24 cellular contexts compared by ENCODE assay signal in genomic region chr17:81844887-81845286, GRCh38. TPM values are rescaled to one million over a fixed set of nuclear protein-coding genes. Genes with fewer than 3 reads are reported as not detected.
A peak's percentile ranks its signal among the peaks of the same experiment; 100 is the strongest.
DNase-seq lines count a peak whose midpoint lies in the region; ATAC-seq, FAIRE-seq and TF ChIP-seq lines count a peak whose summit lies in the region.
"Had no signal": no experiment of that assay in that cellular context is flagged by ENCODE, and none has a peak within 500 bp of the region (broad histone marks: within the 10 kb centered on the region; RNA-seq: fewer than 3 reads in every experiment).

No MANE protein-coding gene starts in this region.

- H3K27ac Mint-ChIP-seq in dendritic cell treated with granulocyte-macrophage colony-stimulating factor and Interleukin-4, amounts not matched to agents 40 ng/mL and 50 ng/mL, for 4 days, result peak overlapping the region; percentile 52
- peak overlapping the region; percentile 72 for H3K27ac Mint-ChIP-seq in stimulated activated naive B cell treated with anti-CD40 and anti-IgM and Interleukin-4, amounts not matched to agents 10 μg/mL and 1 μg/mL and 100 μg/mL, for 72 hours
- H3K27ac Mint-ChIP-seq in T-helper 2 cell treated with Interferon-gamma antibody and Interleukin-4, amounts not matched to agents 5 μg/mL and 100 μg/mL, for 36 hours, result no peak overlapping the region
- H3K27ac Mint-ChIP-seq: CD4-positive, alpha-beta T cell had no signal

- H3K4me3 Mint-ChIP-seq in dendritic cell treated with granulocyte-macrophage colony-stimulating factor and Interleukin-4, amounts not matched to agents 40 ng/mL and 50 ng/mL, for 4 days, result no peak overlapping the region
- no peak overlapping the region for H3K4me3 Mint-ChIP-seq in stimulated activated naive B cell treated with anti-CD40 and anti-IgM and Interleukin-4, amounts not matched to agents 10 μg/mL and 1 μg/mL and 100 μg/mL, for 72 hours
- no peak overlapping the region for H3K4me3 Mint-ChIP-seq in T-helper 2 cell treated with Interferon-gamma antibody and Interleukin-4, amounts not matched to agents 5 μg/mL and 100 μg/mL, for 36 hours
- H3K4me3 Mint-ChIP-seq: CD4-positive, alpha-beta T cell had no signal

- WGBS in HepG2 (ENCODE audit: low lambda C conversion rate), result 96% methylated on average over 13 of the region's 13 CpGs
- 93% methylated on average over 5 of the region's 13 CpGs for WGBS in right lobe of liver (ENCODE audit: insufficient coverage, low coverage, low lambda C conversion rate, missing lambda C conversion rate)

- no peaks in the 10 kb centered on the region for H3K79me2 ChIP-seq in HepG2 (ENCODE audit: insufficient read depth, low read length)

- intact Hi-C loops in HepG2 (cut with micrococcal nuclease; ENCODE audit: unreplicated experiment), result no loop called here
- intact Hi-C loops in right lobe of liver (cut with DNase I), result no loop called here
- intact Hi-C loops in dendritic cell treated with granulocyte-macrophage colony-stimulating factor and Interleukin-4, amounts not matched to agents 40 ng/mL and 50 ng/mL, for 4 days (cut with micrococcal nuclease), result no loop called here

- in situ Hi-C loops in HepG2 (cut with HindIII; ENCODE audit: extremely low pct_ligation_motif_present, low pct_unique_long_range_greater_than_20kb), result no loop called here

- TF ChIP-seq POLR2A in HepG2 (IDR thresholded peaks at IDR 0.05; ENCODE audit: insufficient read depth in 1 of 2, low read depth in 2 of 2, low read length in 2 of 2) (peak in 1 of 2 experiments; percentile 25; a peak in 2 of 4 replicates), right lobe of liver (IDR thresholded peaks at IDR 0.05) (no peak)

- peaks cover 31% of the 10 kb centered on the region for H3K4me1 Mint-ChIP-seq in dendritic cell treated with granulocyte-macrophage colony-stimulating factor and Interleukin-4, amounts not matched to agents 40 ng/mL and 50 ng/mL, for 4 days (ENCODE audit: low read depth)
- peaks cover 0 to 2% of the 10 kb centered on the region in 2 donors for H3K4me1 Mint-ChIP-seq in stimulated activated naive B cell treated with anti-CD40 and anti-IgM and Interleukin-4, amounts not matched to agents 10 μg/mL and 1 μg/mL and 100 μg/mL, for 72 hours
- H3K4me1 Mint-ChIP-seq in T-helper 2 cell treated with Interferon-gamma antibody and Interleukin-4, amounts not matched to agents 5 μg/mL and 100 μg/mL, for 36 hours (ENCODE audit: low read depth), result no peaks in the 10 kb centered on the region

- peaks cover 15% of the 10 kb centered on the region for H3K4me1 ChIP-seq in HepG2 (ENCODE audit: insufficient read depth, low read length)
- peaks cover 0 to 22% (median 0%) of the 10 kb centered on the region in 4 donors for H3K4me1 ChIP-seq in right lobe of liver

- H3K4me3 ChIP-seq in HepG2 (replicated peaks in 1 of 3; ENCODE audit: insufficient read depth in 1 of 3, low read depth in 2 of 3, low read length in 3 of 3), result no peak overlapping the region
- H3K4me3 ChIP-seq in right lobe of liver, result no peak overlapping the region
- H3K4me3 ChIP-seq: BLaER1 had no signal

- H3K4me2 ChIP-seq in HepG2 (ENCODE audit: low read depth, low read length), result no peak overlapping the region
- H3K4me2 ChIP-seq: BLaER1, KMS-11 had no signal

- POLR2A ChIA-PET in HepG2 (lab: Yijun Ruan, JAX), result interaction anchor here (1.3 to 1.7 kb wide), 3 partner anchors 14 to 23 kb away, joined by 5 to 7 read pairs (median 5); partner anchors contain the start of gene P4HB

- peaks cover 39 to 63% of the 10 kb centered on the region in 2 experiments for H3K36me3 ChIP-seq in HepG2 (replicated peaks in 1 of 2; ENCODE audit: control insufficient read depth in 1 of 2, insufficient read depth in 2 of 2, low read length in 2 of 2)
- H3K36me3 ChIP-seq in right lobe of liver, result peaks cover 9 to 68% (median 45%) of the 10 kb centered on the region in 4 donors

- ATAC-seq in HepG2 (no peak), right lobe of liver (no peak), HG02610 (IDR thresholded peaks at IDR 0.05; ENCODE audit: unreplicated experiment) (no peak)
- ATAC-seq in stimulated activated naive B cell treated with anti-CD40 and anti-IgM and Interleukin-4, amounts not matched to agents 10 μg/mL and 1 μg/mL and 100 μg/mL, for 72 hours (replicated peaks), result no peak

- CTCF ChIA-PET in HepG2 (lab: Yijun Ruan, JAX; ENCODE audit: low intra/inter-chr PET ratio, low total read pairs), result no interaction called here

- DNase-seq in HepG2 (ENCODE audit: low spot score) (no peak), right lobe of liver (no peak)
- no peak for DNase-seq in stimulated activated naive B cell treated with anti-CD40 and anti-IgM and Interleukin-4, amounts not matched to agents 10 μg/mL and 1 μg/mL and 100 μg/mL, for 72 hours
- no peak for DNase-seq in T-helper 2 cell treated with Interferon-gamma antibody and Interleukin-4, amounts not matched to agents 5 μg/mL and 100 μg/mL, for 36 hours (ENCODE audit: low spot score)
- DNase-seq: CD4-positive, alpha-beta T cell; DMS53; IMR-90; NCI-H1048; NCI-H1417; NCI-H1694; NCI-H2029 treated with DMSO at 0.1 percent for 48 hours; NCI-H526 treated with DMSO at 0.1 percent for 48 hours; SHP77 treated with DMSO at 0.1 percent for 48 hours had no signal

- BruUV-seq in HepG2 (replicated peaks; lab: Mats Ljungman, UMichigan), result no TSS peak

- TF ChIP-seq EP300 in HepG2 (IDR thresholded peaks at IDR 0.05; ENCODE audit: low read depth in 2 of 2, low read length in 2 of 2), result no peak
- TF ChIP-seq EP300 in HepG2 (CRISPR knock-in tag; IDR thresholded peaks at IDR 0.05; ENCODE audit: borderline replicate concordance), result no peak

- no peaks in the 10 kb centered on the region for H3K27me3 Mint-ChIP-seq in dendritic cell treated with granulocyte-macrophage colony-stimulating factor and Interleukin-4, amounts not matched to agents 40 ng/mL and 50 ng/mL, for 4 days
- no peaks in the 10 kb centered on the region for H3K27me3 Mint-ChIP-seq in stimulated activated naive B cell treated with anti-CD40 and anti-IgM and Interleukin-4, amounts not matched to agents 10 μg/mL and 1 μg/mL and 100 μg/mL, for 72 hours
- H3K27me3 Mint-ChIP-seq in T-helper 2 cell treated with Interferon-gamma antibody and Interleukin-4, amounts not matched to agents 5 μg/mL and 100 μg/mL, for 36 hours (ENCODE audit: low read depth), result no peaks in the 10 kb centered on the region
- H3K27me3 Mint-ChIP-seq: CD4-positive, alpha-beta T cell had no signal

- H3K36me3 Mint-ChIP-seq in dendritic cell treated with granulocyte-macrophage colony-stimulating factor and Interleukin-4, amounts not matched to agents 40 ng/mL and 50 ng/mL, for 4 days (ENCODE audit: low read depth), result peaks cover 78% of the 10 kb centered on the region
- H3K36me3 Mint-ChIP-seq in stimulated activated naive B cell treated with anti-CD40 and anti-IgM and Interleukin-4, amounts not matched to agents 10 μg/mL and 1 μg/mL and 100 μg/mL, for 72 hours, result peaks cover 40 to 47% of the 10 kb centered on the region in 2 donors
- H3K36me3 Mint-ChIP-seq in T-helper 2 cell treated with Interferon-gamma antibody and Interleukin-4, amounts not matched to agents 5 μg/mL and 100 μg/mL, for 36 hours (ENCODE audit: low read depth), result peaks cover 32% of the 10 kb centered on the region

- H3K9me3 Mint-ChIP-seq in dendritic cell treated with granulocyte-macrophage colony-stimulating factor and Interleukin-4, amounts not matched to agents 40 ng/mL and 50 ng/mL, for 4 days, result no peaks in the 10 kb centered on the region
- no peaks in the 10 kb centered on the region for H3K9me3 Mint-ChIP-seq in stimulated activated naive B cell treated with anti-CD40 and anti-IgM and Interleukin-4, amounts not matched to agents 10 μg/mL and 1 μg/mL and 100 μg/mL, for 72 hours
- no peaks in the 10 kb centered on the region for H3K9me3 Mint-ChIP-seq in T-helper 2 cell treated with Interferon-gamma antibody and Interleukin-4, amounts not matched to agents 5 μg/mL and 100 μg/mL, for 36 hours
- H3K9me3 Mint-ChIP-seq: CD4-positive, alpha-beta T cell had no signal

- H3K27ac ChIP-seq in HepG2 (ENCODE audit: extremely low read length, insufficient read depth, low read length) (no peak overlapping the region), right lobe of liver (no peak overlapping the region)
- H3K27ac ChIP-seq: BLaER1, KMS-11 had no signal

- no peak for FAIRE-seq in HepG2 (lab: Jason Lieb, UNC)
- FAIRE-seq: A204.1, GM18507, H54 had no signal

- no peak overlapping the region for H3K9ac ChIP-seq in HepG2 (ENCODE audit: insufficient read depth, low read depth, low read length)
- H3K9ac ChIP-seq: BLaER1, KMS-11 had no signal

- TF ChIP-seq RAD21 in HepG2 (CRISPR knock-in tag; IDR thresholded peaks at IDR 0.05), result 0 out of 2 replicates have a peak, but pooled peaks have one; percentile 12

- H3K27me3 ChIP-seq in HepG2 (ENCODE audit: control insufficient read depth in 1 of 2, insufficient read depth in 2 of 2, low read length in 2 of 2), result no peaks in the 10 kb centered on the region
- no peaks in the 10 kb centered on the region for H3K27me3 ChIP-seq in right lobe of liver
- H3K27me3 ChIP-seq: BLaER1 had no signal

- H3K9me3 ChIP-seq in HepG2 (ENCODE audit: low read length) (no peaks in the 10 kb centered on the region), right lobe of liver (no peaks in the 10 kb centered on the region)
- H3K9me3 ChIP-seq: BLaER1 had no signal

- TF ChIP-seq CTCF in HepG2 (CRISPR knock-in tag; IDR thresholded peaks at IDR 0.05), result no peak
- TF ChIP-seq CTCF in right lobe of liver (IDR thresholded peaks at IDR 0.05), result no peak

- peaks cover 6% of the 10 kb centered on the region; the same call in 1 of the 2 replicates for H4K20me1 ChIP-seq in HepG2 (ENCODE audit: insufficient read depth, low read length)

- H2AFZ ChIP-seq in HepG2 (ENCODE audit: low read length), result no peak overlapping the region

RNA-seq across cellular contexts. Expression of gene PPP1R27, which starts 10.0 kb away (rescaled TPM):
- 0.69 and 1.00 TPM in 2 replicates for total RNA-seq in HepG2 (2016; rRNA removed; fragmentation: Illumina TruSeq; extraction: Trizol)
- total RNA-seq in HepG2 (2016; cell fraction: cytosol; rRNA removed; fragmentation: Illumina TruSeq; extraction: Trizol; ENCODE audit: low read depth), result 0.71 and 2.3 TPM in 2 replicates
- 1.3 TPM in 1 of 2 replicates, not detected in the other for total RNA-seq in HepG2 (2016; cell fraction: insoluble cytoplasmic fraction; rRNA removed; fragmentation: Illumina TruSeq; extraction: Trizol)
- total RNA-seq in HepG2 (2016; cell fraction: membrane; rRNA removed; fragmentation: Illumina TruSeq; extraction: Trizol), result 1.00 and 1.2 TPM in 2 replicates
- 0.91 and 1.8 TPM in 2 replicates for total RNA-seq in HepG2 (2016; cell fraction: nucleus; rRNA removed; fragmentation: Illumina TruSeq; extraction: Trizol)
- polyA plus RNA-seq in HepG2 (2011; rRNA removed), result 0.17 and 0.33 TPM in 2 replicates
- polyA plus RNA-seq in HepG2 (2011; cell fraction: cytosol; rRNA removed), result 0.55 and 1.1 TPM in 2 replicates
- polyA plus RNA-seq in HepG2 (2011; cell fraction: nucleus; rRNA removed), result 1.6 and 2.8 TPM in 2 replicates
- 0.34 and 0.52 TPM in 2 replicates for polyA plus RNA-seq in HepG2 (2012)
- polyA plus RNA-seq in HepG2 (2016; cell fraction: cytosol; fragmentation: Illumina TruSeq; extraction: Trizol; ENCODE audit: low read depth), result 0.57 and 1.0 TPM in 2 replicates
- polyA plus RNA-seq in HepG2 (2016; cell fraction: insoluble cytoplasmic fraction; fragmentation: Illumina TruSeq; extraction: Trizol; ENCODE audit: low read depth), result 1.7 TPM in 1 of 2 replicates, not detected in the other
- polyA plus RNA-seq in HepG2 (2016; cell fraction: membrane; fragmentation: Illumina TruSeq; extraction: Trizol; ENCODE audit: low read depth), result 0.56 TPM in 1 of 2 replicates, not detected in the other
- polyA plus RNA-seq in HepG2 (2016; cell fraction: nucleus; fragmentation: Illumina TruSeq; extraction: Trizol; ENCODE audit: insufficient read depth, low read depth), result 2.1 TPM in 1 of 2 replicates, not detected in the other
- 0.09 and 0.88 TPM in 2 replicates for polyA minus RNA-seq in HepG2 (2011; rRNA and poly(A)+ RNA removed; ENCODE audit: low replicate concordance)
- not detected in 2 replicates for polyA minus RNA-seq in HepG2 (2011; cell fraction: cytosol; rRNA and poly(A)+ RNA removed)
- 1.9 TPM in 1 of 2 replicates, not detected in the other for polyA minus RNA-seq in HepG2 (2011; cell fraction: nucleus; rRNA and poly(A)+ RNA removed)
- total RNA-seq in right lobe of liver, result under 1 TPM in 3 of 6 experiments, not detected in 3; 0.27 to 0.62 (median 0.40) TPM
- total RNA-seq: CD4-positive, alpha-beta T cell; Daoy; G401; IMR-90; NCI-H460 had no signal
- polyA plus RNA-seq: AG04450 had no signal

RNA-seq across cellular contexts. Expression of gene MCRIP1, which starts 11.8 kb away (rescaled TPM):
- 76.1 and 84.9 TPM in 2 replicates for total RNA-seq in HepG2 (2016; rRNA removed; fragmentation: Illumina TruSeq; extraction: Trizol)
- 74.8 and 93.7 TPM in 2 replicates for total RNA-seq in HepG2 (2016; cell fraction: cytosol; rRNA removed; fragmentation: Illumina TruSeq; extraction: Trizol; ENCODE audit: low read depth)
- total RNA-seq in HepG2 (2016; cell fraction: insoluble cytoplasmic fraction; rRNA removed; fragmentation: Illumina TruSeq; extraction: Trizol), result 73.6 and 90.1 TPM in 2 replicates
- total RNA-seq in HepG2 (2016; cell fraction: membrane; rRNA removed; fragmentation: Illumina TruSeq; extraction: Trizol), result 97.9 and 116 TPM in 2 replicates
- total RNA-seq in HepG2 (2016; cell fraction: nucleus; rRNA removed; fragmentation: Illumina TruSeq; extraction: Trizol), result 29.3 and 32.8 TPM in 2 replicates
- 79.7 and 113 TPM in 2 replicates for polyA plus RNA-seq in HepG2 (2011; rRNA removed)
- 95.7 and 150 TPM in 2 replicates for polyA plus RNA-seq in HepG2 (2011; cell fraction: cytosol; rRNA removed)
- polyA plus RNA-seq in HepG2 (2011; cell fraction: nucleus; rRNA removed), result 122 and 140 TPM in 2 replicates
- polyA plus RNA-seq in HepG2 (2012), result 44.7 and 56.7 TPM in 2 replicates
- 77.4 and 92.8 TPM in 2 replicates for polyA plus RNA-seq in HepG2 (2016; cell fraction: cytosol; fragmentation: Illumina TruSeq; extraction: Trizol; ENCODE audit: low read depth)
- 75.3 and 82.0 TPM in 2 replicates for polyA plus RNA-seq in HepG2 (2016; cell fraction: insoluble cytoplasmic fraction; fragmentation: Illumina TruSeq; extraction: Trizol; ENCODE audit: low read depth)
- 86.8 and 108 TPM in 2 replicates for polyA plus RNA-seq in HepG2 (2016; cell fraction: membrane; fragmentation: Illumina TruSeq; extraction: Trizol; ENCODE audit: low read depth)
- polyA plus RNA-seq in HepG2 (2016; cell fraction: nucleus; fragmentation: Illumina TruSeq; extraction: Trizol; ENCODE audit: insufficient read depth, low read depth), result 63.7 and 68.1 TPM in 2 replicates
- 1.6 and 50.7 TPM in 2 replicates for polyA minus RNA-seq in HepG2 (2011; rRNA and poly(A)+ RNA removed; ENCODE audit: low replicate concordance)
- polyA minus RNA-seq in HepG2 (2011; cell fraction: cytosol; rRNA and poly(A)+ RNA removed), result 39.9 and 44.0 TPM in 2 replicates
- 12.4 and 13.7 TPM in 2 replicates for polyA minus RNA-seq in HepG2 (2011; cell fraction: nucleus; rRNA and poly(A)+ RNA removed)
- total RNA-seq in right lobe of liver, result 10 to 100 TPM; 19.0 to 32.6 (median 25.7) TPM

RNA-seq across cellular contexts. Expression of gene P4HB, which starts 15.4 kb away (rescaled TPM):
- 337 and 782 TPM in 2 replicates for total RNA-seq in HepG2 (2016; rRNA removed; fragmentation: Illumina TruSeq; extraction: Trizol)
- 162 and 167 TPM in 2 replicates for total RNA-seq in HepG2 (2016; cell fraction: cytosol; rRNA removed; fragmentation: Illumina TruSeq; extraction: Trizol; ENCODE audit: low read depth)
- 282 and 813 TPM in 2 replicates for total RNA-seq in HepG2 (2016; cell fraction: insoluble cytoplasmic fraction; rRNA removed; fragmentation: Illumina TruSeq; extraction: Trizol)
- 299 and 300 TPM in 2 replicates for total RNA-seq in HepG2 (2016; cell fraction: membrane; rRNA removed; fragmentation: Illumina TruSeq; extraction: Trizol)
- total RNA-seq in HepG2 (2016; cell fraction: nucleus; rRNA removed; fragmentation: Illumina TruSeq; extraction: Trizol), result 801 and 884 TPM in 2 replicates
- 181 and 185 TPM in 2 replicates for polyA plus RNA-seq in HepG2 (2011; rRNA removed)
- 150 and 176 TPM in 2 replicates for polyA plus RNA-seq in HepG2 (2011; cell fraction: cytosol; rRNA removed)
- polyA plus RNA-seq in HepG2 (2011; cell fraction: nucleus; rRNA removed), result 517 and 557 TPM in 2 replicates
- 1,462 and 1,524 TPM in 2 replicates for polyA plus RNA-seq in HepG2 (2012)
- 236 TPM in 2 replicates for polyA plus RNA-seq in HepG2 (2016; cell fraction: cytosol; fragmentation: Illumina TruSeq; extraction: Trizol; ENCODE audit: low read depth)
- polyA plus RNA-seq in HepG2 (2016; cell fraction: insoluble cytoplasmic fraction; fragmentation: Illumina TruSeq; extraction: Trizol; ENCODE audit: low read depth), result 494 and 566 TPM in 2 replicates
- polyA plus RNA-seq in HepG2 (2016; cell fraction: membrane; fragmentation: Illumina TruSeq; extraction: Trizol; ENCODE audit: low read depth), result 378 and 399 TPM in 2 replicates
- polyA plus RNA-seq in HepG2 (2016; cell fraction: nucleus; fragmentation: Illumina TruSeq; extraction: Trizol; ENCODE audit: insufficient read depth, low read depth), result 2,290 and 2,428 TPM in 2 replicates
- 90.8 and 213 TPM in 2 replicates for polyA minus RNA-seq in HepG2 (2011; rRNA and poly(A)+ RNA removed; ENCODE audit: low replicate concordance)
- polyA minus RNA-seq in HepG2 (2011; cell fraction: cytosol; rRNA and poly(A)+ RNA removed), result 303 and 378 TPM in 2 replicates
- polyA minus RNA-seq in HepG2 (2011; cell fraction: nucleus; rRNA and poly(A)+ RNA removed), result 250 and 278 TPM in 2 replicates
- 1,000 to 10,000 TPM in 5 of 6 experiments, 100 to 1,000 TPM in 1; 856 to 5,039 (median 1,455) TPM for total RNA-seq in right lobe of liver

RNA-seq across cellular contexts. Expression of gene ARHGDIA, which starts 26.2 kb away (rescaled TPM):
- total RNA-seq in HepG2 (2016; rRNA removed; fragmentation: Illumina TruSeq; extraction: Trizol) (64.0 and 120 TPM in 2 replicates), right lobe of liver (100 to 1,000 TPM in 5 of 6 experiments, 10 to 100 TPM in 1; 92.4 to 162 (median 137) TPM)
- 25.7 and 26.7 TPM in 2 replicates for total RNA-seq in HepG2 (2016; cell fraction: cytosol; rRNA removed; fragmentation: Illumina TruSeq; extraction: Trizol; ENCODE audit: low read depth)
- 73.7 and 111 TPM in 2 replicates for total RNA-seq in HepG2 (2016; cell fraction: insoluble cytoplasmic fraction; rRNA removed; fragmentation: Illumina TruSeq; extraction: Trizol)
- 68.1 and 73.5 TPM in 2 replicates for total RNA-seq in HepG2 (2016; cell fraction: membrane; rRNA removed; fragmentation: Illumina TruSeq; extraction: Trizol)
- total RNA-seq in HepG2 (2016; cell fraction: nucleus; rRNA removed; fragmentation: Illumina TruSeq; extraction: Trizol), result 66.3 and 84.1 TPM in 2 replicates
- 40.0 and 52.1 TPM in 2 replicates for polyA plus RNA-seq in HepG2 (2011; rRNA removed)
- 61.3 and 96.2 TPM in 2 replicates for polyA plus RNA-seq in HepG2 (2011; cell fraction: cytosol; rRNA removed)
- 174 and 191 TPM in 2 replicates for polyA plus RNA-seq in HepG2 (2011; cell fraction: nucleus; rRNA removed)
- 159 and 169 TPM in 2 replicates for polyA plus RNA-seq in HepG2 (2012)
- polyA plus RNA-seq in HepG2 (2016; cell fraction: cytosol; fragmentation: Illumina TruSeq; extraction: Trizol; ENCODE audit: low read depth), result 89.7 and 102 TPM in 2 replicates
- polyA plus RNA-seq in HepG2 (2016; cell fraction: insoluble cytoplasmic fraction; fragmentation: Illumina TruSeq; extraction: Trizol; ENCODE audit: low read depth), result 221 and 287 TPM in 2 replicates
- polyA plus RNA-seq in HepG2 (2016; cell fraction: membrane; fragmentation: Illumina TruSeq; extraction: Trizol; ENCODE audit: low read depth), result 171 and 188 TPM in 2 replicates
- 248 and 249 TPM in 2 replicates for polyA plus RNA-seq in HepG2 (2016; cell fraction: nucleus; fragmentation: Illumina TruSeq; extraction: Trizol; ENCODE audit: insufficient read depth, low read depth)
- 35.7 and 46.7 TPM in 2 replicates for polyA minus RNA-seq in HepG2 (2011; rRNA and poly(A)+ RNA removed; ENCODE audit: low replicate concordance)
- polyA minus RNA-seq in HepG2 (2011; cell fraction: cytosol; rRNA and poly(A)+ RNA removed), result 54.0 and 54.8 TPM in 2 replicates
- polyA minus RNA-seq in HepG2 (2011; cell fraction: nucleus; rRNA and poly(A)+ RNA removed), result 52.7 and 57.6 TPM in 2 replicates

RNA-seq across cellular contexts. Expression of gene GCGR, which starts 40.9 kb away (rescaled TPM):
- total RNA-seq in HepG2 (2016; rRNA removed; fragmentation: Illumina TruSeq; extraction: Trizol), result 0.13 TPM in 1 of 2 replicates, not detected in the other
- not detected in 2 replicates for total RNA-seq in HepG2 (2016; cell fraction: cytosol; rRNA removed; fragmentation: Illumina TruSeq; extraction: Trizol; ENCODE audit: low read depth)
- total RNA-seq in HepG2 (2016; cell fraction: insoluble cytoplasmic fraction; rRNA removed; fragmentation: Illumina TruSeq; extraction: Trizol), result 0.15 TPM in 1 of 2 replicates, not detected in the other
- not detected in 2 replicates for total RNA-seq in HepG2 (2016; cell fraction: membrane; rRNA removed; fragmentation: Illumina TruSeq; extraction: Trizol)
- total RNA-seq in HepG2 (2016; cell fraction: nucleus; rRNA removed; fragmentation: Illumina TruSeq; extraction: Trizol), result 0.31 TPM in 1 of 2 replicates, not detected in the other
- 0.04 and 0.27 TPM in 2 replicates for polyA plus RNA-seq in HepG2 (2011; rRNA removed)
- polyA plus RNA-seq in HepG2 (2011; cell fraction: cytosol; rRNA removed), result 0.10 and 0.12 TPM in 2 replicates
- 4.7 and 5.5 TPM in 2 replicates for polyA plus RNA-seq in HepG2 (2011; cell fraction: nucleus; rRNA removed)
- polyA plus RNA-seq in HepG2 (2012), result 0.07 and 0.27 TPM in 2 replicates
- polyA plus RNA-seq in HepG2 (2016; cell fraction: cytosol; fragmentation: Illumina TruSeq; extraction: Trizol; ENCODE audit: low read depth), result not detected in 2 replicates
- polyA plus RNA-seq in HepG2 (2016; cell fraction: insoluble cytoplasmic fraction; fragmentation: Illumina TruSeq; extraction: Trizol; ENCODE audit: low read depth), result not detected in 2 replicates
- not detected in 2 replicates for polyA plus RNA-seq in HepG2 (2016; cell fraction: membrane; fragmentation: Illumina TruSeq; extraction: Trizol; ENCODE audit: low read depth)
- 0.31 and 0.60 TPM in 2 replicates for polyA plus RNA-seq in HepG2 (2016; cell fraction: nucleus; fragmentation: Illumina TruSeq; extraction: Trizol; ENCODE audit: insufficient read depth, low read depth)
- 0.14 and 0.26 TPM in 2 replicates for polyA minus RNA-seq in HepG2 (2011; rRNA and poly(A)+ RNA removed; ENCODE audit: low replicate concordance)
- polyA minus RNA-seq in HepG2 (2011; cell fraction: cytosol; rRNA and poly(A)+ RNA removed), result not detected in 2 replicates
- 0.52 and 0.87 TPM in 2 replicates for polyA minus RNA-seq in HepG2 (2011; cell fraction: nucleus; rRNA and poly(A)+ RNA removed)
- total RNA-seq in right lobe of liver, result 100 to 1,000 TPM in 2 of 6 experiments, 10 to 100 TPM in 4; 39.5 to 146 (median 68.5) TPM
- total RNA-seq: CD4-positive, alpha-beta T cell; Daoy; IMR-90 had no signal
- polyA plus RNA-seq: AG04450, IMR-90 had no signal
